7 cellular contexts compared by ENCODE assay signal in genomic region chr10:123136806-123137642, GRCh38. TPM values are rescaled to one million over a fixed set of nuclear protein-coding genes. Genes with fewer than 3 reads are reported as not detected.
DNase-seq lines count a peak whose midpoint lies in the region; ATAC-seq, FAIRE-seq and TF ChIP-seq lines count a peak whose summit lies in the region.

No MANE protein-coding gene starts in this region.

- TF ChIP-seq POLR2A in GM12891 (IDR thresholded peaks at IDR 0.05; ENCODE audit: low read depth, low read length) (peak; percentile 48; the same call in 1 of the 2 replicates), H1 (IDR thresholded peaks at IDR 0.05; ENCODE audit: control extremely low read depth in 1 of 2, low read depth in 2 of 2, low read length in 2 of 2) (no peak)

- H2AFZ ChIP-seq in PC-3 (ENCODE audit: low read length) = peak overlapping the region; percentile 41
- H2AFZ ChIP-seq in H1 (ENCODE audit: low read length) = peak overlapping the region; percentile 28; the same call in 1 of the 2 replicates

- H2BK5ac ChIP-seq in H1 (ENCODE audit: low read depth, low read length) = no peak overlapping the region; the same call in 1 of the 2 replicates

- H3K79me2 ChIP-seq in PC-3 (ENCODE audit: low read length) = no peaks in the 10 kb centered on the region
- H3K79me2 ChIP-seq in H1 (ENCODE audit: control insufficient read depth in 1 of 2, insufficient read depth in 2 of 2, low read length in 2 of 2) = no peaks in the 10 kb centered on the region

- H3K4me2 ChIP-seq in PC-3 (ENCODE audit: low read length) = peak overlapping the region; percentile 81
- peak overlapping the region; percentile 48 to 95 for H3K4me2 ChIP-seq in H1 (ENCODE audit: insufficient read depth in 1 of 2, low read depth in 2 of 2, low read length in 2 of 2)

- peak overlapping the region; percentile 8 for H4K91ac ChIP-seq in H1 (replicated peaks; ENCODE audit: insufficient read length, low read length)

- no peak overlapping the region for H3K14ac ChIP-seq in H1 (ENCODE audit: insufficient read length)

- no peaks in the 10 kb centered on the region for H4K20me1 ChIP-seq in PC-3 (ENCODE audit: low read length)
- H4K20me1 ChIP-seq in H1 (replicated peaks in 1 of 2; ENCODE audit: control insufficient read depth in 1 of 2, insufficient read depth in 2 of 2, low read length in 2 of 2) = peaks cover 7 to 24% of the 10 kb centered on the region in 2 experiments

- TF ChIP-seq CTCF in PC-3 (conservative IDR thresholded peaks at IDR 0.05; ENCODE audit: low read depth, low read length) = no peak
- TF ChIP-seq CTCF in H1 (IDR thresholded peaks at IDR 0.05; ENCODE audit: control extremely low read depth in 1 of 3, insufficient read depth in 1 of 3, low read depth in 1 of 3, low read length in 3 of 3) = no peak

- TF ChIP-seq EP300 in H1 (IDR thresholded peaks at IDR 0.05; ENCODE audit: borderline replicate concordance in 1 of 2, low read depth in 2 of 2, low read length in 2 of 2) = no peak

- H3K27me3 ChIP-seq in PC-3 (ENCODE audit: low read length) = peaks cover 75% of the 10 kb centered on the region
- H3K27me3 ChIP-seq in H1 (replicated peaks in 1 of 4; ENCODE audit: control insufficient read depth in 3 of 4, extremely low read depth in 1 of 4, insufficient read depth in 3 of 4, low read length in 3 of 4) = peaks cover 77 to 99% (median 95%) of the 10 kb centered on the region in 4 experiments

- H3K9me2 ChIP-seq in PC-3 (replicated peaks; ENCODE audit: low read length) = no peaks in the 10 kb centered on the region

- TF ChIP-seq RAD21 in H1 (IDR thresholded peaks at IDR 0.05 in 1 of 2, conservative IDR thresholded peaks at IDR 0.05 in 1 of 2; ENCODE audit: low read depth in 2 of 2, low read length in 2 of 2) = no peak

- 1% methylated on average over 78 of the region's 83 CpGs; no CpG with 5 or more reads in 1 of the 2 experiments for WGBS in H1 (ENCODE audit: extremely low coverage in 1 of 2, insufficient coverage in 1 of 2, insufficient read length in 1 of 2, insufficient replicate concordance in 2 of 2, low coverage in 1 of 2, low lambda C conversion rate in 2 of 2, missing lambda C conversion rate in 1 of 2), 2 experiments

- peak overlapping the region; percentile 89; the same call in 1 of the 2 replicates for H3K18ac ChIP-seq in H1 (ENCODE audit: extremely low read depth, low read length)

- no peak overlapping the region for H3K56ac ChIP-seq in H1 (replicated peaks; ENCODE audit: insufficient read length, low read depth, low read length)

- no peaks in the 10 kb centered on the region for H3K9me3 ChIP-seq in PC-3 (ENCODE audit: low read length)
- no peaks in the 10 kb centered on the region for H3K9me3 ChIP-seq in H1 (ENCODE audit: insufficient read depth in 2 of 2, low read depth in 1 of 2, low read length in 1 of 2)

- H3F3A ChIP-seq in PC-3 (ENCODE audit: low read length, unreplicated experiment) = no peaks in the 10 kb centered on the region

- intact Hi-C loops in PC-3 (cut with micrococcal nuclease) = no loop called here

- H3K23ac ChIP-seq in H1 (ENCODE audit: insufficient read length) = no peak overlapping the region

- no TSS peak for BruUV-seq in PC-3 (replicated peaks; lab: Mats Ljungman, UMichigan)

- H3K27ac ChIP-seq in PC-3 (ENCODE audit: low read length) (no peak overlapping the region), H1 (ENCODE audit: low read depth, low read length) (no peak overlapping the region)

- H3K4me1 ChIP-seq in PC-3 (ENCODE audit: insufficient read depth, low read length) = no peaks in the 10 kb centered on the region; the same call in 1 of the 2 replicates
- peaks cover 7 to 47% (median 29%) of the 10 kb centered on the region in 4 experiments for H3K4me1 ChIP-seq in H1 (replicated peaks in 1 of 4; ENCODE audit: control insufficient read depth in 3 of 4, insufficient read depth in 4 of 4, low read length in 3 of 4)

- ATAC-seq in PC-3 = 0 out of 2 replicates have a peak, but pooled peaks have one; percentile 12

- no peak overlapping the region for H2BK120ac ChIP-seq in H1 (replicated peaks; ENCODE audit: low read depth, low read length)

- H4K5ac ChIP-seq in H1 (ENCODE audit: insufficient read length, low read depth, low read length) = no peak overlapping the region

- CTCF ChIA-PET in PC-3 (lab: Charles Lee) (no interaction called here), H1 (lab: Charles Lee; ENCODE audit: partially characterized antibody) (interaction anchor here (0.7 to 1.6 kb wide), 7 partner anchors 9 to 422 kb away, joined by 3 to 12 read pairs (median 3); partner anchors contain the start of gene HMX2)

- FAIRE-seq in GM12891 (lab: Jason Lieb, UNC) (peak; percentile 89), H1 (lab: Jason Lieb, UNC) (no peak)

- no peak overlapping the region for H2AK5ac ChIP-seq in H1 (ENCODE audit: low read depth, low read length)

- peak overlapping the region; percentile 76 for H4K8ac ChIP-seq in H1 (ENCODE audit: extremely low read depth, insufficient read depth, low read length)

- peak overlapping the region; percentile 80; the same call in 1 of the 2 replicates for H2BK20ac ChIP-seq in H1 (ENCODE audit: low read length)

- peak overlapping the region; percentile 72; the same call in 1 of the 2 replicates for H2BK15ac ChIP-seq in H1 (ENCODE audit: low read length)

- no peak overlapping the region for H3K4ac ChIP-seq in H1 (replicated peaks; ENCODE audit: insufficient read length, low read depth, low read length)

- DNase-seq in GM12891 (ENCODE audit: insufficient read length, low spot score) (no peak), PC-3 (no peak), H1 (ENCODE audit: low read depth in 1 of 2, low spot score in 2 of 2) (peak in 1 of 2 experiments; percentile 80), retina (peak; percentile 87), NCI-H146 (lab: John Stamatoyannopoulos, UW) (no peak), NCI-H2081 (lab: John Stamatoyannopoulos, UW) (no peak), H4 (ENCODE audit: low spot score) (no peak)

- no peaks in the 10 kb centered on the region for H3K79me1 ChIP-seq in H1 (ENCODE audit: low read depth, low read length)

- POLR2A ChIA-PET in PC-3 (lab: Charles Lee; ENCODE audit: unreplicated experiment) (no interaction called here), H1 (lab: Charles Lee; ENCODE audit: partially characterized antibody) (interaction anchor here (0.7 to 1.6 kb wide), 6 partner anchors 9 to 128 kb away, joined by 3 to 10 read pairs (median 6); partner anchors contain the start of genes ACADSB, BUB3, HMX2 and IKZF5)

- H2BK12ac ChIP-seq in H1 (ENCODE audit: low read depth, low read length) = peak overlapping the region; percentile 94; the same call in 1 of the 2 replicates

- H3K9ac ChIP-seq in PC-3 (ENCODE audit: low read length) (no peak overlapping the region), H1 (replicated peaks in 1 of 4; ENCODE audit: extremely low read depth in 1 of 4, low read depth in 3 of 4, low read length in 3 of 4) (no peak overlapping the region; a peak in 1 of 7 replicates)

- H3K36me3 ChIP-seq in PC-3 (ENCODE audit: low read depth, low read length) (no peaks in the 10 kb centered on the region), H1 (ENCODE audit: control insufficient read depth in 2 of 4, insufficient read depth in 4 of 4, low read length in 3 of 4) (no peaks in the 10 kb centered on the region; a peak in 1 of 8 replicates)

- H3K23me2 ChIP-seq in H1 (ENCODE audit: low read depth, low read length) = peaks cover 21% of the 10 kb centered on the region; the same call in 1 of the 2 replicates

- peak overlapping the region; percentile 56 for H3K4me3 ChIP-seq in PC-3 (ENCODE audit: low read length)
- H3K4me3 ChIP-seq in H1 (ENCODE audit: extremely low read depth in 1 of 4, insufficient read depth in 2 of 4, low read depth in 3 of 4, low read length in 4 of 4) = peak overlapping the region; percentile 19 to 59 (median 34)

RNA-seq across cellular contexts. Expression of gene HMX3, which starts 1.3 kb away (rescaled TPM):
- polyA plus RNA-seq in GM12891 (2012; ENCODE audit: low read depth, missing spikeins) = 15.9 TPM
- 0.51 TPM in 1 of 2 replicates, not detected in the other for total RNA-seq in PC-3 (2014; rRNA removed)
- 0.27 TPM in 1 of 2 replicates, not detected in the other for total RNA-seq in H1 (2021; fragmentation: NEBNext Ultra II Directional; extraction: Animal tissue kit (Norgen Biotek cat#: 25700))
- 0.05 and 0.25 TPM in 2 replicates for polyA plus RNA-seq in H1 (2011; rRNA removed)
- polyA plus RNA-seq in H1 (2011; cell fraction: cytosol; rRNA removed) = 0.17 TPM
- polyA plus RNA-seq in H1 (2011; cell fraction: nucleus; rRNA removed) = 0.16 TPM
- 0.16 TPM in 1 of 4 replicates, not detected in the others for polyA plus RNA-seq in H1 (2012, experiment 1 of 2)
- not detected for polyA plus RNA-seq in H1 (2012, experiment 2 of 2)
- polyA plus RNA-seq in H1 (2013, experiment 1 of 2) = 0.14 TPM
- 0.11 TPM for polyA plus RNA-seq in H1 (2013, experiment 2 of 2)
- not detected in 2 replicates for polyA minus RNA-seq in H1 (2011; rRNA and poly(A)+ RNA removed)
- polyA minus RNA-seq in H1 (2011; cell fraction: cytosol; rRNA and poly(A)+ RNA removed) = not detected
- not detected for polyA minus RNA-seq in H1 (2011; cell fraction: nucleus; rRNA and poly(A)+ RNA removed)
- 0.45 TPM in 1 of 2 replicates, not detected in the other for total RNA-seq in H4 (2014; rRNA removed; shearing (Covaris generic))

RNA-seq across cellular contexts. Expression of gene HMX2, which starts 10.9 kb away (rescaled TPM):
- 14.7 TPM for polyA plus RNA-seq in GM12891 (2012; ENCODE audit: low read depth, missing spikeins)
- not detected in 2 replicates for total RNA-seq in PC-3 (2014; rRNA removed)
- 1.3 and 2.0 TPM in 2 replicates for total RNA-seq in H1 (2021; fragmentation: NEBNext Ultra II Directional; extraction: Animal tissue kit (Norgen Biotek cat#: 25700))
- 2.2 and 2.7 TPM in 2 replicates for polyA plus RNA-seq in H1 (2011; rRNA removed)
- polyA plus RNA-seq in H1 (2011; cell fraction: cytosol; rRNA removed) = 1.1 TPM
- 0.97 TPM for polyA plus RNA-seq in H1 (2011; cell fraction: nucleus; rRNA removed)
- polyA plus RNA-seq in H1 (2012, experiment 1 of 2) = 0.64 to 1.5 TPM (median 1.2 TPM) in 4 replicates
- 1.3 TPM for polyA plus RNA-seq in H1 (2012, experiment 2 of 2)
- 5.4 TPM for polyA plus RNA-seq in H1 (2013, experiment 1 of 2)
- 5.4 TPM for polyA plus RNA-seq in H1 (2013, experiment 2 of 2)
- 0.17 and 0.35 TPM in 2 replicates for polyA minus RNA-seq in H1 (2011; rRNA and poly(A)+ RNA removed)
- 1.8 TPM for polyA minus RNA-seq in H1 (2011; cell fraction: cytosol; rRNA and poly(A)+ RNA removed)
- 0.90 TPM for polyA minus RNA-seq in H1 (2011; cell fraction: nucleus; rRNA and poly(A)+ RNA removed)
- 0.27 TPM in 1 of 2 replicates, not detected in the other for total RNA-seq in H4 (2014; rRNA removed; shearing (Covaris generic))

RNA-seq across cellular contexts. Expression of gene BUB3, which starts 17.2 kb away (rescaled TPM):
- 181 TPM for polyA plus RNA-seq in GM12891 (2012; ENCODE audit: low read depth, missing spikeins)
- 271 and 291 TPM in 2 replicates for total RNA-seq in PC-3 (2014; rRNA removed)
- 184 and 207 TPM in 2 replicates for total RNA-seq in H1 (2021; fragmentation: NEBNext Ultra II Directional; extraction: Animal tissue kit (Norgen Biotek cat#: 25700))
- 183 and 187 TPM in 2 replicates for polyA plus RNA-seq in H1 (2011; rRNA removed)
- polyA plus RNA-seq in H1 (2011; cell fraction: cytosol; rRNA removed) = 273 TPM
- polyA plus RNA-seq in H1 (2011; cell fraction: nucleus; rRNA removed) = 335 TPM
- polyA plus RNA-seq in H1 (2012, experiment 1 of 2) = 205 to 238 TPM (median 210 TPM) in 4 replicates
- polyA plus RNA-seq in H1 (2012, experiment 2 of 2) = 23.6 TPM
- polyA plus RNA-seq in H1 (2013, experiment 1 of 2) = 139 TPM
- 140 TPM for polyA plus RNA-seq in H1 (2013, experiment 2 of 2)
- polyA minus RNA-seq in H1 (2011; rRNA and poly(A)+ RNA removed) = 387 and 444 TPM in 2 replicates
- polyA minus RNA-seq in H1 (2011; cell fraction: cytosol; rRNA and poly(A)+ RNA removed) = 179 TPM
- 286 TPM for polyA minus RNA-seq in H1 (2011; cell fraction: nucleus; rRNA and poly(A)+ RNA removed)
- 220 and 223 TPM in 2 replicates for total RNA-seq in H4 (2014; rRNA removed; shearing (Covaris generic))
